In genomic region chr6:33411632-33412005, GRCh38 we compare ENCODE assay signal across 9 cellular contexts. TPM values are rescaled to one million over a fixed set of nuclear protein-coding genes. Genes with fewer than 3 reads are reported as not detected.
A peak's percentile ranks its signal among the peaks of the same experiment; 100 is the strongest.
DNase-seq lines count a peak whose midpoint lies in the region; ATAC-seq, FAIRE-seq and TF ChIP-seq lines count a peak whose summit lies in the region.
"Had no signal": no experiment of that assay in that cellular context is flagged by ENCODE, and none has a peak within 500 bp of the region (broad histone marks: within the 10 kb centered on the region; RNA-seq: fewer than 3 reads in every experiment).

No MANE protein-coding gene starts in this region.

- H4K5ac ChIP-seq in IMR-90 (ENCODE audit: low read depth, low read length) = no peak overlapping the region

- H3K23ac ChIP-seq in IMR-90 (ENCODE audit: low read depth, low read length) = peak overlapping the region; percentile 46

- peak overlapping the region; percentile 87 for H2BK5ac ChIP-seq in IMR-90 (ENCODE audit: low read depth, low read length, poor library complexity, severe bottlenecking)

- H2BK120ac ChIP-seq in IMR-90 (ENCODE audit: low read depth, low read length) = no peak overlapping the region

- no peak overlapping the region for H2BK20ac ChIP-seq in IMR-90 (ENCODE audit: low read depth, low read length)

- peak overlapping the region; percentile 15; the same call in 1 of the 2 replicates for H3K14ac ChIP-seq in IMR-90 (replicated peaks; ENCODE audit: low read depth, low read length)

- dilution Hi-C loops in IMR-90 (cut with HindIII; ENCODE audit: low sequenced_read_pairs, unreplicated experiment) = no loop called here

- intact Hi-C loops in IMR-90 (cut with micrococcal nuclease) = loop anchor here (2.0 kb wide), 1 partner anchor 203 kb away; the partner anchor contains the start of gene RING1

- TF ChIP-seq RAD21 in A549 (conservative IDR thresholded peaks at IDR 0.05 in 1 of 2, IDR thresholded peaks at IDR 0.05 in 1 of 2) (no peak), IMR-90 (IDR thresholded peaks at IDR 0.05; ENCODE audit: low read length) (no peak)

- TF ChIP-seq CTCF in A549 (IDR thresholded peaks at IDR 0.05) (no peak), IMR-90 (conservative IDR thresholded peaks at IDR 0.05; ENCODE audit: low read depth, low read length) (no peak)

- peak overlapping the region; percentile 61 for H3K4ac ChIP-seq in IMR-90 (ENCODE audit: low read depth, low read length)

- ATAC-seq in A549 (no peak), IMR-90 (ENCODE audit: low read depth) (no peak), GM21381 (IDR thresholded peaks at IDR 0.05; ENCODE audit: unreplicated experiment) (no peak)

- H2AFZ ChIP-seq in IMR-90 (replicated peaks; ENCODE audit: low read length, poor library complexity) = no peak overlapping the region

- no peaks in the 10 kb centered on the region for H3K9me3 ChIP-seq in A549
- no peaks in the 10 kb centered on the region for H3K9me3 ChIP-seq in IMR-90 (ENCODE audit: control insufficient read depth, insufficient read depth, low read length)
- H3K9me3 ChIP-seq in muscle layer of duodenum (ENCODE audit: control insufficient read depth in 1 of 2, low read length in 2 of 2) = no peaks in the 10 kb centered on the region

- TF ChIP-seq POLR2A in A549 (IDR thresholded peaks at IDR 0.05; ENCODE audit: low read length) (no peak), IMR-90 (IDR thresholded peaks at IDR 0.05; ENCODE audit: low read depth, low read length) (no peak)

- no peak for TF ChIP-seq EP300 in A549 (IDR thresholded peaks at IDR 0.05)

- no peak for FAIRE-seq in A549 (lab: Jason Lieb, UNC)
- FAIRE-seq: islet of Langerhans had no signal

- CTCF ChIA-PET in A549 (lab: Yijun Ruan, JAX) = interaction anchor here (0.6 to 2.1 kb wide), 2 partner anchors 9 to 14 kb away, joined by 3 to 5 read pairs; no protein-coding TSS in a partner anchor
- CTCF ChIA-PET in IMR-90 (lab: Yijun Ruan, JAX) = interaction anchor here (0.7 kb wide), 1 partner anchor 21 kb away, joined by 4 read pairs; no protein-coding TSS in a partner anchor

- in situ Hi-C loops in IMR-90 (cut with MboI; ENCODE audit: low sequenced_read_pairs) = no loop called here

- no peaks in the 10 kb centered on the region for H3K27me3 ChIP-seq in IMR-90 (ENCODE audit: control insufficient read depth, insufficient read depth, low read length)
- H3K27me3 ChIP-seq in muscle layer of duodenum (ENCODE audit: low read depth, low read length) = no peaks in the 10 kb centered on the region

- H3K79me1 ChIP-seq in IMR-90 (ENCODE audit: low read depth in 1 of 2, low read length in 2 of 2) = peaks cover 12 to 54% of the 10 kb centered on the region in 2 experiments

- no peak overlapping the region for H3K18ac ChIP-seq in IMR-90 (ENCODE audit: low read depth, low read length)

- peaks cover 39% of the 10 kb centered on the region for H3K36me3 ChIP-seq in IMR-90 (ENCODE audit: control insufficient read depth, insufficient read depth, low read length)
- peaks cover 30 to 44% of the 10 kb centered on the region in 2 donors for H3K36me3 ChIP-seq in muscle layer of duodenum (ENCODE audit: control insufficient read depth in 1 of 2, insufficient read depth in 2 of 2, low read length in 2 of 2)

- peak overlapping the region; percentile 90 for H3K9ac ChIP-seq in IMR-90 (ENCODE audit: low read depth, low read length)

- H2BK15ac ChIP-seq in IMR-90 (ENCODE audit: low read depth, low read length) = no peak overlapping the region

- WGBS in A549 (ENCODE audit: missing lambda C conversion rate) = 76% methylated on average over 6 of the region's 6 CpGs
- 17% methylated on average over 1 of the region's 6 CpGs; no CpG with 5 or more reads in 1 of the 2 experiments for WGBS in IMR-90 (ENCODE audit: extremely low coverage in 2 of 2, insufficient read length in 1 of 2), 2 experiments

- H4K20me1 ChIP-seq in IMR-90 (ENCODE audit: insufficient read depth, low read length) = peaks cover 12% of the 10 kb centered on the region

- H3K4me1 ChIP-seq in A549 (peaks cover 29% of the 10 kb centered on the region), IMR-90 (ENCODE audit: control insufficient read depth, insufficient read depth, low read length) (peaks cover 7% of the 10 kb centered on the region), muscle layer of duodenum (ENCODE audit: control insufficient read depth in 1 of 2, insufficient read depth in 2 of 2, low read length in 2 of 2) (peaks cover 7 to 36% of the 10 kb centered on the region in 2 donors)

- BruUV-seq in IMR-90 (replicated peaks; lab: Mats Ljungman, UMichigan) = no TSS peak

- POLR2A ChIA-PET in A549 (lab: Yijun Ruan, JAX) = no interaction called here
- POLR2A ChIA-PET in IMR-90 (lab: Charles Lee; ENCODE audit: unreplicated experiment) = no interaction called here

- peak overlapping the region; percentile 88 for H3K4me2 ChIP-seq in A549
- peak overlapping the region; percentile 85 for H3K4me2 ChIP-seq in IMR-90 (ENCODE audit: low read depth, low read length)

- peak overlapping the region; percentile 57; the same call in 1 of the 2 replicates for H3K56ac ChIP-seq in IMR-90 (ENCODE audit: extremely low read depth, insufficient read depth, low read length)

- H4K91ac ChIP-seq in IMR-90 (ENCODE audit: insufficient read depth, low read depth, low read length) = no peak overlapping the region; the same call in 1 of the 2 replicates

- H3K4me3 ChIP-seq in A549 (peak overlapping the region; percentile 99), IMR-90 (ENCODE audit: insufficient read depth, low read depth, low read length) (peak overlapping the region; percentile 92), muscle layer of duodenum (ENCODE audit: low read depth in 1 of 2, low read length in 2 of 2) (peak overlapping the region; percentile 88)

- peaks cover 5% of the 10 kb centered on the region for H3K9me1 ChIP-seq in IMR-90 (ENCODE audit: insufficient read depth, low read length)

- H3K27ac ChIP-seq in A549 = peak overlapping the region; percentile 98 to 99; a peak in 5 of 6 replicates
- H3K27ac ChIP-seq in IMR-90 (ENCODE audit: insufficient read depth, low read length) = peak overlapping the region; percentile 83
- H3K27ac ChIP-seq in caudate nucleus (ENCODE audit: low read depth, low read length) = peak overlapping the region; percentile 97
- H3K27ac ChIP-seq in muscle layer of duodenum (ENCODE audit: low read length) = peak overlapping the region; percentile 85

- H2AK9ac ChIP-seq in IMR-90 (replicated peaks; ENCODE audit: low read depth, low read length, poor library complexity) = peak overlapping the region; percentile 99

- DNase-seq in A549 (ENCODE audit: low read depth in 1 of 2, low spot score in 1 of 2) (no peak), IMR-90 (no peak), caudate nucleus (lab: John Stamatoyannopoulos, UW) (no peak), AG20443 (ENCODE audit: low spot score) (no peak), HuH-7.5 (ENCODE audit: low spot score) (no peak), NCI-H128 (lab: John Stamatoyannopoulos, UW; ENCODE audit: unreplicated experiment) (no peak)

- no peak overlapping the region for H2AK5ac ChIP-seq in IMR-90 (ENCODE audit: low read depth, low read length)

- H4K8ac ChIP-seq in IMR-90 (ENCODE audit: low read depth in 2 of 2, low read length in 2 of 2) = no peak overlapping the region; a peak in 1 of 4 replicates

RNA-seq across cellular contexts. Expression of gene PHF1, which starts 0.8 kb away (rescaled TPM):
- polyA plus RNA-seq in A549 (2011; rRNA removed) = 14.0 and 21.2 TPM in 2 replicates
- 16.8 and 18.5 TPM in 2 replicates for polyA plus RNA-seq in A549 (2012; cell fraction: cytosol; rRNA removed)
- 69.5 and 80.6 TPM in 2 replicates for polyA plus RNA-seq in A549 (2012; cell fraction: nucleus; rRNA removed)
- 16.6 to 21.6 TPM (median 21.4 TPM) in 3 replicates for polyA plus RNA-seq in A549 (2017; fragmentation: RNase III; extraction: RNeasy Plus Mini Kit Qiagen cat#74134 plus additional on column Dnase treatment)
- 10.6 and 13.2 TPM in 2 replicates for polyA minus RNA-seq in A549 (2011; rRNA and poly(A)+ RNA removed)
- total RNA-seq in IMR-90 (2012; rRNA removed) = 9.0 and 12.2 TPM in 2 replicates
- 47.2 and 50.8 TPM in 2 replicates for polyA plus RNA-seq in IMR-90 (2012; rRNA removed)
- polyA plus RNA-seq in IMR-90 (2012; cell fraction: cytosol; rRNA removed) = 36.6 and 48.3 TPM in 2 replicates
- 270 and 345 TPM in 2 replicates for polyA plus RNA-seq in IMR-90 (2012; cell fraction: nucleus; rRNA removed; ENCODE audit: low replicate concordance)

RNA-seq across cellular contexts. Expression of gene CUTA, which starts 6.3 kb away (rescaled TPM):
- polyA plus RNA-seq in A549 (2011; rRNA removed) (98.9 and 106 TPM in 2 replicates), A549 (2017; fragmentation: RNase III; extraction: RNeasy Plus Mini Kit Qiagen cat#74134 plus additional on column Dnase treatment) (171 to 175 TPM (median 172 TPM) in 3 replicates), IMR-90 (2012; rRNA removed) (427 and 483 TPM in 2 replicates)
- polyA plus RNA-seq in A549 (2012; cell fraction: cytosol; rRNA removed) = 203 and 209 TPM in 2 replicates
- 194 and 236 TPM in 2 replicates for polyA plus RNA-seq in A549 (2012; cell fraction: nucleus; rRNA removed)
- polyA minus RNA-seq in A549 (2011; rRNA and poly(A)+ RNA removed) = 52.4 and 69.0 TPM in 2 replicates
- total RNA-seq in IMR-90 (2012; rRNA removed) = 122 and 136 TPM in 2 replicates
- 545 and 1,404 TPM in 2 replicates for polyA plus RNA-seq in IMR-90 (2012; cell fraction: cytosol; rRNA removed)
- 266 and 336 TPM in 2 replicates for polyA plus RNA-seq in IMR-90 (2012; cell fraction: nucleus; rRNA removed; ENCODE audit: low replicate concordance)

RNA-seq across cellular contexts. Expression of gene SYNGAP1, which starts 8.2 kb away (rescaled TPM):
- polyA plus RNA-seq in A549 (2011; rRNA removed) (2.2 and 3.6 TPM in 2 replicates), A549 (2017; fragmentation: RNase III; extraction: RNeasy Plus Mini Kit Qiagen cat#74134 plus additional on column Dnase treatment) (6.9 to 10.8 TPM (median 9.2 TPM) in 3 replicates), IMR-90 (2012; rRNA removed) (15.3 and 17.0 TPM in 2 replicates)
- 3.3 and 4.1 TPM in 2 replicates for polyA plus RNA-seq in A549 (2012; cell fraction: cytosol; rRNA removed)
- 15.8 and 16.4 TPM in 2 replicates for polyA plus RNA-seq in A549 (2012; cell fraction: nucleus; rRNA removed)
- 1.5 and 2.3 TPM in 2 replicates for polyA minus RNA-seq in A549 (2011; rRNA and poly(A)+ RNA removed)
- 1.4 TPM in 2 replicates for total RNA-seq in IMR-90 (2012; rRNA removed)
- polyA plus RNA-seq in IMR-90 (2012; cell fraction: cytosol; rRNA removed) = 5.6 and 6.5 TPM in 2 replicates
- 70.0 and 83.5 TPM in 2 replicates for polyA plus RNA-seq in IMR-90 (2012; cell fraction: nucleus; rRNA removed; ENCODE audit: low replicate concordance)

RNA-seq across cellular contexts. Expression of gene KIFC1, which starts 20.0 kb away (rescaled TPM):
- 23.0 and 23.9 TPM in 2 replicates for polyA plus RNA-seq in A549 (2011; rRNA removed)
- polyA plus RNA-seq in A549 (2012; cell fraction: cytosol; rRNA removed) = 46.2 and 51.0 TPM in 2 replicates
- 75.5 and 83.0 TPM in 2 replicates for polyA plus RNA-seq in A549 (2012; cell fraction: nucleus; rRNA removed)
- polyA plus RNA-seq in A549 (2017; fragmentation: RNase III; extraction: RNeasy Plus Mini Kit Qiagen cat#74134 plus additional on column Dnase treatment) = 29.1 to 33.7 TPM (median 30.5 TPM) in 3 replicates
- 33.4 TPM in 2 replicates for polyA minus RNA-seq in A549 (2011; rRNA and poly(A)+ RNA removed)
- 33.9 and 35.3 TPM in 2 replicates for total RNA-seq in IMR-90 (2012; rRNA removed)
- 40.6 and 41.9 TPM in 2 replicates for polyA plus RNA-seq in IMR-90 (2012; rRNA removed)
- polyA plus RNA-seq in IMR-90 (2012; cell fraction: cytosol; rRNA removed) = 20.3 and 20.6 TPM in 2 replicates
- 33.6 and 50.3 TPM in 2 replicates for polyA plus RNA-seq in IMR-90 (2012; cell fraction: nucleus; rRNA removed; ENCODE audit: low replicate concordance)

RNA-seq across cellular contexts. Expression of gene ZBTB9, which starts 42.8 kb away (rescaled TPM):
- polyA plus RNA-seq in A549 (2011; rRNA removed) (6.9 and 9.5 TPM in 2 replicates), A549 (2017; fragmentation: RNase III; extraction: RNeasy Plus Mini Kit Qiagen cat#74134 plus additional on column Dnase treatment) (9.1 to 9.9 TPM (median 9.5 TPM) in 3 replicates), IMR-90 (2012; rRNA removed) (4.7 and 5.9 TPM in 2 replicates)
- polyA plus RNA-seq in A549 (2012; cell fraction: cytosol; rRNA removed) = 3.2 and 4.1 TPM in 2 replicates
- polyA plus RNA-seq in A549 (2012; cell fraction: nucleus; rRNA removed) = 7.9 and 9.2 TPM in 2 replicates
- polyA minus RNA-seq in A549 (2011; rRNA and poly(A)+ RNA removed) = 13.9 and 18.0 TPM in 2 replicates
- total RNA-seq in IMR-90 (2012; rRNA removed) = 5.4 and 5.6 TPM in 2 replicates
- 1.8 and 2.2 TPM in 2 replicates for polyA plus RNA-seq in IMR-90 (2012; cell fraction: cytosol; rRNA removed)
- 17.5 TPM in 2 replicates for polyA plus RNA-seq in IMR-90 (2012; cell fraction: nucleus; rRNA removed; ENCODE audit: low replicate concordance)
